ENCODE assay signal across 10 cellular contexts in genomic region chr13:80083516-80084085, GRCh38.
A peak's percentile ranks its signal among the peaks of the same experiment; 100 is the strongest.
DNase-seq lines count a peak whose midpoint lies in the region; ATAC-seq and TF ChIP-seq lines count a peak whose summit lies in the region.
"Had no signal": no experiment of that assay in that cellular context is flagged by ENCODE, and none has a peak within 500 bp of the region (broad histone marks: within the 10 kb centered on the region; RNA-seq: fewer than 3 reads in every experiment).

No MANE protein-coding gene starts in this region.

- H3K9me3 ChIP-seq in left lung (no peaks in the 10 kb centered on the region), stomach smooth muscle (ENCODE audit: control insufficient read depth in 2 of 2, low read length in 2 of 2) (no peaks in the 10 kb centered on the region)

- ATAC-seq in left lung: peak; percentile 18
- no peak for ATAC-seq in GM19351 (IDR thresholded peaks at IDR 0.05; ENCODE audit: unreplicated experiment)
- ATAC-seq in GM18907 (IDR thresholded peaks at IDR 0.05; ENCODE audit: unreplicated experiment): no peak
- ATAC-seq: naive thymus-derived CD4-positive, alpha-beta T cell had no signal

- no peaks in the 10 kb centered on the region for H3K36me3 Mint-ChIP-seq in activated naive CD8-positive, alpha-beta T cell treated with anti-CD3 and anti-CD28 coated beads for 36 hours
- H3K36me3 Mint-ChIP-seq: naive thymus-derived CD4-positive, alpha-beta T cell had no signal

- H3K36me3 ChIP-seq in brain microvascular endothelial cell (replicated peaks) (no peaks in the 10 kb centered on the region), left lung (no peaks in the 10 kb centered on the region), stomach smooth muscle (ENCODE audit: control insufficient read depth in 2 of 2, insufficient read depth in 2 of 2, low read length in 2 of 2) (no peaks in the 10 kb centered on the region)

- H3K27ac ChIP-seq in brain microvascular endothelial cell (peak overlapping the region; percentile 67), left lung (peak overlapping the region; percentile 55 to 70), stomach smooth muscle (ENCODE audit: low read length) (peak overlapping the region; percentile 26)

- no peaks in the 10 kb centered on the region for H3K9me3 Mint-ChIP-seq in activated naive CD8-positive, alpha-beta T cell treated with anti-CD3 and anti-CD28 coated beads for 36 hours

- in situ Hi-C loops in brain microvascular endothelial cell (cut with HindIII; ENCODE audit: low pct_ligation_motif_present, low sequenced_read_pairs): no loop called here

- H3K4me1 ChIP-seq in left lung: peaks cover 5 to 9% of the 10 kb centered on the region in 2 donors
- no peaks in the 10 kb centered on the region for H3K4me1 ChIP-seq in stomach smooth muscle (ENCODE audit: control insufficient read depth, insufficient read depth, low read length)

- H3K9ac ChIP-seq in stomach smooth muscle (ENCODE audit: low read length in 2 of 2): no peak overlapping the region

- H3K4me3 ChIP-seq in brain microvascular endothelial cell (ENCODE audit: low read depth, low read length): peak overlapping the region; percentile 6
- H3K4me3 ChIP-seq in left lung: no peak overlapping the region
- no peak overlapping the region for H3K4me3 ChIP-seq in stomach smooth muscle (ENCODE audit: low read length in 2 of 2)

- H3K27me3 ChIP-seq in brain microvascular endothelial cell (replicated peaks) (no peaks in the 10 kb centered on the region), left lung (no peaks in the 10 kb centered on the region), stomach smooth muscle (ENCODE audit: control insufficient read depth in 1 of 2, insufficient read depth in 2 of 2, low read length in 2 of 2) (no peaks in the 10 kb centered on the region)

- intact Hi-C loops in left lung (cut with DNase I): no loop called here

- DNase-seq in HT1080 (ENCODE audit: low read depth) (peak; percentile 38), brain microvascular endothelial cell (no peak), left lung (no peak), NCI-H526 (lab: John Stamatoyannopoulos, UW) (no peak)
- DNase-seq in activated naive CD8-positive, alpha-beta T cell treated with anti-CD3 and anti-CD28 coated beads for 36 hours: no peak
- DNase-seq: activated T-cell treated with anti-CD3 and anti-CD28 coated beads, Interleukin-2, amount 50 U/mL, for 48 hours; naive thymus-derived CD4-positive, alpha-beta T cell had no signal

- no peaks in the 10 kb centered on the region for H3K4me1 Mint-ChIP-seq in activated naive CD8-positive, alpha-beta T cell treated with anti-CD3 and anti-CD28 coated beads for 36 hours
- H3K4me1 Mint-ChIP-seq: naive thymus-derived CD4-positive, alpha-beta T cell had no signal

- H3K4me3 Mint-ChIP-seq in activated naive CD8-positive, alpha-beta T cell treated with anti-CD3 and anti-CD28 coated beads for 36 hours: no peak overlapping the region
- H3K4me3 Mint-ChIP-seq: naive thymus-derived CD4-positive, alpha-beta T cell had no signal

- H3K27ac Mint-ChIP-seq in activated naive CD8-positive, alpha-beta T cell treated with anti-CD3 and anti-CD28 coated beads for 36 hours: no peak overlapping the region
- H3K27ac Mint-ChIP-seq: naive thymus-derived CD4-positive, alpha-beta T cell had no signal

- H3K27me3 Mint-ChIP-seq in activated naive CD8-positive, alpha-beta T cell treated with anti-CD3 and anti-CD28 coated beads for 36 hours: no peaks in the 10 kb centered on the region
- H3K27me3 Mint-ChIP-seq: naive thymus-derived CD4-positive, alpha-beta T cell had no signal

- no peak for TF ChIP-seq CTCF in brain microvascular endothelial cell (IDR thresholded peaks at IDR 0.05; ENCODE audit: low read depth, low read length, missing control alignments)
- no peak for TF ChIP-seq CTCF in left lung (IDR thresholded peaks at IDR 0.05)
